In the genomic region with DNA sequence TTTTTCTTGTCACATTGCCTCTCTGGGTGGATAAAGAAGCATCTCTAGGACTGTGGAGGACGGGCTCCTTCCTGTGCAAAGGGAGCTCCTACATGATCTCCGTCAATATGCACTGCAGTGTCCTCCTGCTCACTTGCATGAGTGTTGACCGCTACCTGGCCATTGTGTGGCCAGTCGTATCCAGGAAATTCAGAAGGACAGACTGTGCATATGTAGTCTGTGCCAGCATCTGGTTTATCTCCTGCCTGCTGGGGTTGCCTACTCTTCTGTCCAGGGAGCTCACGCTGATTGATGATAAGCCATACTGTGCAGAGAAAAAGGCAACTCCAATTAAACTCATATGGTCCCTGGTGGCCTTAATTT, we compare ENCODE assay signal across 18 cellular contexts. TPM values are rescaled to one million over a fixed set of nuclear protein-coding genes. Genes with fewer than 3 reads are reported as not detected.
DNase-seq lines count a peak whose midpoint lies in the region; ATAC-seq and TF ChIP-seq lines count a peak whose summit lies in the region.
"Had no signal": no experiment of that assay in that cellular context is flagged by ENCODE, and none has a peak within 500 bp of the region (broad histone marks: within the 10 kb centered on the region; RNA-seq: fewer than 3 reads in every experiment).

No MANE protein-coding gene starts in this region.

- no peak overlapping the region for H3K27ac ChIP-seq in dorsolateral prefrontal cortex
- H3K27ac ChIP-seq in gastrocnemius medialis: no peak overlapping the region
- H3K27ac ChIP-seq: parathyroid adenoma had no signal

- TF ChIP-seq CTCF in activated B cell treated with CpG ODN at 0.5 μM for 24 hours (IDR thresholded peaks at IDR 0.05) (no peak), dorsolateral prefrontal cortex (IDR thresholded peaks at IDR 0.05 in 54 of 56, conservative IDR thresholded peaks at IDR 0.05 in 2 of 56; ENCODE audit: low read depth in 1 of 56, partially characterized antibody in 56 of 56) (no peak), gastrocnemius medialis (IDR thresholded peaks at IDR 0.05 in 4 of 5, conservative IDR thresholded peaks at IDR 0.05 in 1 of 5) (no peak)

- CTCF ChIA-PET in activated B cell treated with CpG ODN at 0.5 μM for 24 hours (lab: Charles Lee): no interaction called here

- peaks cover 43% of the 10 kb centered on the region for H3K4me1 Mint-ChIP-seq in activated CD4-positive, alpha-beta T cell treated with anti-CD3 and anti-CD28 coated beads, Interleukin-2, amount 10 ng/mL, durations not matched to agents 24 days and 14 days
- peaks cover 29% of the 10 kb centered on the region for H3K4me1 Mint-ChIP-seq in activated B cell treated with CpG ODN at 0.5 μM for 24 hours
- H3K4me1 Mint-ChIP-seq: mesothelial cell of epicardium had no signal

- no peaks in the 10 kb centered on the region for H3K27me3 Mint-ChIP-seq in activated CD4-positive, alpha-beta T cell treated with anti-CD3 and anti-CD28 coated beads, Interleukin-2, amount 10 ng/mL, durations not matched to agents 24 days and 14 days
- no peaks in the 10 kb centered on the region for H3K27me3 Mint-ChIP-seq in activated B cell treated with CpG ODN at 0.5 μM for 24 hours
- H3K27me3 Mint-ChIP-seq: effector memory CD8-positive, alpha-beta T cell had no signal

- in situ Hi-C loops in gastrocnemius medialis (cut with MboI; ENCODE audit: low sequenced_read_pairs in 4 of 4): no loop called here

- ATAC-seq in GM19455 (IDR thresholded peaks at IDR 0.05; ENCODE audit: unreplicated experiment) (peak; percentile 1), activated B cell treated with CpG ODN at 0.5 μM for 24 hours (ENCODE audit: low read depth) (no peak), gastrocnemius medialis (no peak)
- ATAC-seq: effector memory CD8-positive, alpha-beta T cell had no signal

- H3K4me3 ChIP-seq in mononuclear cell (ENCODE audit: low read length) (peak overlapping the region; percentile 4), dorsolateral prefrontal cortex (no peak overlapping the region), gastrocnemius medialis (no peak overlapping the region)

- POLR2A ChIA-PET in activated B cell treated with CpG ODN at 0.5 μM for 24 hours (lab: Charles Lee): interaction anchor here (1.0 to 2.1 kb wide), 4 partner anchors 10 to 32 kb away, joined by 3 to 11 read pairs (median 5); partner anchors contain the start of gene CLDND1

- peaks cover 22% of the 10 kb centered on the region for H3K36me3 Mint-ChIP-seq in activated CD4-positive, alpha-beta T cell treated with anti-CD3 and anti-CD28 coated beads, Interleukin-2, amount 10 ng/mL, durations not matched to agents 24 days and 14 days (ENCODE audit: low read depth)
- H3K36me3 Mint-ChIP-seq in activated B cell treated with CpG ODN at 0.5 μM for 24 hours (ENCODE audit: low read depth): no peaks in the 10 kb centered on the region
- H3K36me3 Mint-ChIP-seq: mesothelial cell of epicardium had no signal

- H3K36me3 ChIP-seq in gastrocnemius medialis: no peaks in the 10 kb centered on the region

- H3K9me3 ChIP-seq in mononuclear cell (ENCODE audit: low read depth, low read length) (no peaks in the 10 kb centered on the region), gastrocnemius medialis (no peaks in the 10 kb centered on the region)

- peak overlapping the region; percentile 63 for H3K27ac Mint-ChIP-seq in activated CD4-positive, alpha-beta T cell treated with anti-CD3 and anti-CD28 coated beads, Interleukin-2, amount 10 ng/mL, durations not matched to agents 24 days and 14 days
- H3K27ac Mint-ChIP-seq in activated B cell treated with CpG ODN at 0.5 μM for 24 hours: peak overlapping the region; percentile 27
- H3K27ac Mint-ChIP-seq: effector memory CD8-positive, alpha-beta T cell; mesothelial cell of epicardium had no signal

- H3K4me1 ChIP-seq in mononuclear cell (ENCODE audit: insufficient read depth, low read length): no peaks in the 10 kb centered on the region
- H3K4me1 ChIP-seq in gastrocnemius medialis: no peaks in the 10 kb centered on the region
- H3K4me1 ChIP-seq: parathyroid adenoma had no signal

- H3K4me3 Mint-ChIP-seq in activated CD4-positive, alpha-beta T cell treated with anti-CD3 and anti-CD28 coated beads, Interleukin-2, amount 10 ng/mL, durations not matched to agents 24 days and 14 days: peak overlapping the region; percentile 65
- H3K4me3 Mint-ChIP-seq in activated B cell treated with CpG ODN at 0.5 μM for 24 hours: peak overlapping the region; percentile 65
- H3K4me3 Mint-ChIP-seq: mesothelial cell of epicardium had no signal

- H3K27me3 ChIP-seq in mononuclear cell (ENCODE audit: insufficient read depth, low read length) (no peaks in the 10 kb centered on the region), dorsolateral prefrontal cortex (no peaks in the 10 kb centered on the region), gastrocnemius medialis (no peaks in the 10 kb centered on the region)

- intact Hi-C loops in activated CD4-positive, alpha-beta T cell treated with anti-CD3 and anti-CD28 coated beads, Interleukin-2, amount 10 ng/mL, durations not matched to agents 24 days and 14 days (cut with micrococcal nuclease): no loop called here
- intact Hi-C loops in activated B cell treated with CpG ODN at 0.5 μM for 24 hours (cut with micrococcal nuclease): no loop called here
- intact Hi-C loops in dorsolateral prefrontal cortex (cut with DNase I): no loop called here
- intact Hi-C loops in gastrocnemius medialis (cut with DNase I; ENCODE audit: low total_unique reads): no loop called here

- DNase-seq in activated CD4-positive, alpha-beta T cell treated with anti-CD3 and anti-CD28 coated beads, Interleukin-2, amount 10 ng/mL, durations not matched to agents 24 days and 14 days: peak; percentile 57
- DNase-seq in activated CD4-positive, alpha-beta T cell treated with anti-CD3 and anti-CD28 coated beads for 48 hours: no peak
- DNase-seq in activated B cell treated with CpG ODN at 0.5 μM for 24 hours: no peak
- DNase-seq in dorsolateral prefrontal cortex: no peak
- DNase-seq in kidney tubule cell (ENCODE audit: low spot score): no peak
- no peak for DNase-seq in gastrocnemius medialis
- DNase-seq: activated effector memory CD4-positive, alpha-beta T cell treated with anti-CD3 and anti-CD28 coated beads, Interleukin-2, amount 50 U/mL, for 16 hours; COR-L47; effector memory CD8-positive, alpha-beta T cell; Kasumi-1; NCI-H1694; NCI-H446 treated with DMSO at 0.1 percent for 48 hours had no signal

- H3K9me3 Mint-ChIP-seq in activated CD4-positive, alpha-beta T cell treated with anti-CD3 and anti-CD28 coated beads, Interleukin-2, amount 10 ng/mL, durations not matched to agents 24 days and 14 days: peaks cover 9% of the 10 kb centered on the region
- H3K9me3 Mint-ChIP-seq in activated B cell treated with CpG ODN at 0.5 μM for 24 hours: no peaks in the 10 kb centered on the region
- H3K9me3 Mint-ChIP-seq: effector memory CD8-positive, alpha-beta T cell; mesothelial cell of epicardium had no signal

- no peak for TF ChIP-seq POLR2A in gastrocnemius medialis (IDR thresholded peaks at IDR 0.05)

RNA-seq across cellular contexts. Expression of gene GPR15, which starts 0.5 kb away (rescaled TPM):
- 3.6 and 4.1 TPM in 2 replicates for total RNA-seq in activated CD4-positive, alpha-beta T cell treated with anti-CD3 and anti-CD28 coated beads, Interleukin-2, amount 10 ng/mL, durations not matched to agents 24 days and 14 days
- total RNA-seq in activated B cell treated with CpG ODN at 0.5 μM for 24 hours (3.7 and 4.5 TPM in 2 replicates), mononuclear cell (40.1 TPM), dorsolateral prefrontal cortex (under 1 TPM in 1 of 120 experiments, not detected in 119; 0.56 TPM), gastrocnemius medialis (not detected)
- total RNA-seq: fibroblast of villous mesenchyme, mesothelial cell of epicardium had no signal

RNA-seq across cellular contexts. Expression of gene CLDND1, which starts 9.6 kb away (rescaled TPM):
- total RNA-seq in activated CD4-positive, alpha-beta T cell treated with anti-CD3 and anti-CD28 coated beads, Interleukin-2, amount 10 ng/mL, durations not matched to agents 24 days and 14 days: 279 and 288 TPM in 2 replicates
- total RNA-seq in activated B cell treated with CpG ODN at 0.5 μM for 24 hours (133 and 140 TPM in 2 replicates), mononuclear cell (187 TPM), dorsolateral prefrontal cortex (1,000 to 10,000 TPM in 22 of 120 experiments, 100 to 1,000 TPM in 98; 175 to 2,533 (median 594) TPM), gastrocnemius medialis (100 to 1,000 TPM in 1 of 4 donors, 10 to 100 TPM in 3; 47.5 to 115 (median 87.2) TPM)

RNA-seq across cellular contexts. Expression of gene OR5K2, which starts 34.8 kb away (rescaled TPM):
- not detected in 2 replicates for total RNA-seq in activated CD4-positive, alpha-beta T cell treated with anti-CD3 and anti-CD28 coated beads, Interleukin-2, amount 10 ng/mL, durations not matched to agents 24 days and 14 days
- total RNA-seq in activated B cell treated with CpG ODN at 0.5 μM for 24 hours (not detected in 2 replicates), mononuclear cell (not detected), dorsolateral prefrontal cortex (not detected), gastrocnemius medialis (not detected)
- total RNA-seq: fibroblast of villous mesenchyme, mesothelial cell of epicardium, subcutaneous adipose tissue had no signal
